ENCODE assay signal across 8 cellular contexts in genomic region chr9:83980395-83981125, GRCh38. TPM values are rescaled to one million over a fixed set of nuclear protein-coding genes. Genes with fewer than 3 reads are reported as not detected.
DNase-seq lines count a peak whose midpoint lies in the region; ATAC-seq lines count a peak whose summit lies in the region.

TSS of gene RMI1 (plus strand) at chr9:83980805. CDS start at chr9:84000987, 20,182 bp downstream.

- peak within 1 kb of the TSS; percentile 68 for H2AK5ac ChIP-seq in mesendoderm (ENCODE audit: low read length)

- peak within 1 kb of the TSS; percentile 94 for H2BK5ac ChIP-seq in mesendoderm (ENCODE audit: low read length)

- no CpG with 5 or more reads among the region's 69 CpGs for WGBS in mesendoderm (ENCODE audit: extremely low coverage, insufficient coverage, low lambda C conversion rate)

- H2BK15ac ChIP-seq in mesendoderm (replicated peaks; ENCODE audit: low read depth): no peak within 1 kb of the TSS

- H3K9me3 ChIP-seq in endocrine pancreas (ENCODE audit: control insufficient read depth, low read length): no peaks in the 10 kb centered on the region

- peaks cover 29% of the 10 kb centered on the region for H3K4me1 ChIP-seq in endocrine pancreas (ENCODE audit: control insufficient read depth, insufficient read depth, low read length)
- no peaks in the 10 kb centered on the region for H3K4me1 ChIP-seq in mesendoderm (ENCODE audit: control insufficient read depth, low read depth, low read length)

- H3K18ac ChIP-seq in mesendoderm (ENCODE audit: low read length): peak within 1 kb of the TSS; percentile 94

- peak within 1 kb of the TSS; percentile 33 for H4K5ac ChIP-seq in mesendoderm (ENCODE audit: low read length)

- H3K79me2 ChIP-seq in mesendoderm (ENCODE audit: control insufficient read depth, insufficient read depth, low read length): peaks cover 71% of the 10 kb centered on the region

- ATAC-seq in GM21360 (IDR thresholded peaks at IDR 0.05; ENCODE audit: unreplicated experiment): peak; percentile 69

- H3K36me3 ChIP-seq in endocrine pancreas (ENCODE audit: control insufficient read depth, insufficient read depth, low read length) (no peaks in the 10 kb centered on the region), mesendoderm (ENCODE audit: control insufficient read depth, insufficient read depth, low read length) (no peaks in the 10 kb centered on the region)

- peak within 1 kb of the TSS; percentile 85 for H3K4me2 ChIP-seq in mesendoderm (ENCODE audit: low read length)

- no peaks in the 10 kb centered on the region for H3K79me1 ChIP-seq in mesendoderm (ENCODE audit: low read length)

- H3K27me3 ChIP-seq in endocrine pancreas (ENCODE audit: control insufficient read depth, insufficient read depth, low read length): no peaks in the 10 kb centered on the region
- H3K27me3 ChIP-seq in mesendoderm (ENCODE audit: insufficient read depth, low read length, poor library complexity): no peaks in the 10 kb centered on the region

- H3K27ac ChIP-seq in mesendoderm (ENCODE audit: low read depth, low read length): peak within 1 kb of the TSS; percentile 89

- H3K4ac ChIP-seq in mesendoderm (ENCODE audit: low read depth, low read length): peak within 1 kb of the TSS; percentile 99

- H3K4me3 ChIP-seq in endocrine pancreas (ENCODE audit: control insufficient read depth, insufficient read depth, low read length): peak within 1 kb of the TSS; percentile 92
- H3K4me3 ChIP-seq in mesendoderm (ENCODE audit: low read length): peak within 1 kb of the TSS; percentile 98

- peak; percentile 99 for DNase-seq in COR-L47 (lab: John Stamatoyannopoulos, UW)
- DNase-seq in HT1080 (ENCODE audit: low read depth): peak; percentile 90
- peak; percentile 74 for DNase-seq in NOMO-1 treated with DMSO at 0.1 percent for 48 hours (lab: John Stamatoyannopoulos, UW; ENCODE audit: unreplicated experiment)
- DNase-seq in activated CD8-positive, alpha-beta memory T cell treated with anti-CD3 and anti-CD28 coated beads for 48 hours (ENCODE audit: low read depth in 2 of 3, low spot score in 2 of 3): peak; percentile 93 to 98 (median 97)
- DNase-seq in mesendoderm: peak; percentile 99
- peak; percentile 99 for DNase-seq in stimulated activated CD8-positive, alpha-beta memory T cell treated with anti-CD3 and anti-CD28 coated beads, Interleukin-15, amount 100 ng/mL, for 1 hour (ENCODE audit: low read depth)

- H3K23ac ChIP-seq in mesendoderm (ENCODE audit: low read length): peak within 1 kb of the TSS; percentile 57

- peak within 1 kb of the TSS; percentile 99 for H3K56ac ChIP-seq in mesendoderm (ENCODE audit: low read length)

- peak within 1 kb of the TSS; percentile 56 for H4K8ac ChIP-seq in mesendoderm (ENCODE audit: low read depth, low read length)

- H2BK120ac ChIP-seq in mesendoderm (ENCODE audit: low read depth, low read length): peak within 1 kb of the TSS; percentile 46

- H3K9ac ChIP-seq in endocrine pancreas (ENCODE audit: control insufficient read depth, insufficient read depth, low read length): peak within 1 kb of the TSS; percentile 90
- H3K9ac ChIP-seq in mesendoderm (ENCODE audit: low read length): peak within 1 kb of the TSS; percentile 99

RNA-seq across cellular contexts. Expression of gene RMI1, which starts in this region (rescaled TPM):
- total RNA-seq in HT1080 (2014; rRNA removed; shearing (Covaris generic)): 5.3 and 5.9 TPM in 2 replicates
- 11.0 and 14.4 TPM in 2 replicates for polyA plus RNA-seq in HT1080 (2015; cell fraction: cytosol; rRNA removed)
- polyA plus RNA-seq in HT1080 (2015; cell fraction: nucleus; rRNA removed): 13.3 and 14.2 TPM in 2 replicates
- 27.8 TPM for polyA plus RNA-seq in mesendoderm (2013, experiment 1 of 2)
- polyA plus RNA-seq in mesendoderm (2013, experiment 2 of 2): 27.4 TPM

Comparison
In these comparisons a context has a peak if more than half of its experiments do, and no peak if none do; other contexts are left out.
1. Peak in every context shown above with its lines: DNase-seq, ATAC-seq, H3K4me3 ChIP-seq and H3K27ac ChIP-seq.